Comparison of ENCODE assay signal across 8 cellular contexts in genomic region chr9:121369595-121370265, GRCh38. TPM values are rescaled to one million over a fixed set of nuclear protein-coding genes. Genes with fewer than 3 reads are reported as not detected.
A peak's percentile ranks its signal among the peaks of the same experiment; 100 is the strongest.
DNase-seq lines count a peak whose midpoint lies in the region; ATAC-seq, FAIRE-seq and TF ChIP-seq lines count a peak whose summit lies in the region.

Gene STOM (minus strand): TSS chr9:121370250. CDS start chr9:121370187, 63 bp downstream.

- H3K27ac Mint-ChIP-seq in glutamatergic neuron (ENCODE audit: unreplicated experiment) (peak within 1 kb of the TSS; percentile 78), progenitor cell of endocrine pancreas (peak within 1 kb of the TSS; percentile 67)

- H3K9ac ChIP-seq in NT2/D1 (ENCODE audit: insufficient read length, low read depth): peak within 1 kb of the TSS; percentile 97

- WGBS in A549 (ENCODE audit: missing lambda C conversion rate): 4% methylated on average over 27 of the region's 52 CpGs

- H3K36me3 ChIP-seq in NT2/D1 (ENCODE audit: insufficient read depth, insufficient read length, low read length): peaks cover 6% of the 10 kb centered on the region

- peak within 1 kb of the TSS; percentile 74 for H3K4me3 ChIP-seq in A549
- peak within 1 kb of the TSS; percentile 97 for H3K4me3 ChIP-seq in NT2/D1 (ENCODE audit: insufficient read length, low read depth)

- peaks cover 2% of the 10 kb centered on the region for H3K9me3 Mint-ChIP-seq in glutamatergic neuron (ENCODE audit: unreplicated experiment)
- no peaks in the 10 kb centered on the region for H3K9me3 Mint-ChIP-seq in progenitor cell of endocrine pancreas (ENCODE audit: low read depth)

- no peak for TF ChIP-seq CTCF in A549 (IDR thresholded peaks at IDR 0.05)
- TF ChIP-seq CTCF in glutamatergic neuron (IDR thresholded peaks at IDR 0.05; ENCODE audit: partially characterized antibody, unreplicated experiment): no peak
- TF ChIP-seq CTCF in progenitor cell of endocrine pancreas (IDR thresholded peaks at IDR 0.05; ENCODE audit: unreplicated experiment): no peak

- ATAC-seq in A549 (peak; percentile 60 to 77), GM18502 (IDR thresholded peaks at IDR 0.05; ENCODE audit: poor library complexity, unreplicated experiment) (peak; percentile 66), HG02938 (IDR thresholded peaks at IDR 0.05; ENCODE audit: unreplicated experiment) (peak; percentile 63)

- 0 out of 5 replicates have a peak, but pooled peaks of 1 of the 2 experiments have one; percentile 12 for TF ChIP-seq RAD21 in A549 (conservative IDR thresholded peaks at IDR 0.05 in 1 of 2, IDR thresholded peaks at IDR 0.05 in 1 of 2)

- H3K9me3 ChIP-seq in A549: no peaks in the 10 kb centered on the region
- H3K9me3 ChIP-seq in NT2/D1 (ENCODE audit: insufficient read depth, low read length): no peaks in the 10 kb centered on the region

- H3K27me3 Mint-ChIP-seq in glutamatergic neuron (ENCODE audit: unreplicated experiment) (peaks cover 2% of the 10 kb centered on the region), progenitor cell of endocrine pancreas (peaks cover 19% of the 10 kb centered on the region)

- TF ChIP-seq POLR2A in A549 (IDR thresholded peaks at IDR 0.05; ENCODE audit: low read length): peak; percentile 97

- H3K36me3 Mint-ChIP-seq in glutamatergic neuron (ENCODE audit: unreplicated experiment): no peaks in the 10 kb centered on the region
- no peaks in the 10 kb centered on the region for H3K36me3 Mint-ChIP-seq in progenitor cell of endocrine pancreas (ENCODE audit: insufficient read depth)

- H3K27me3 ChIP-seq in NT2/D1 (ENCODE audit: insufficient read depth, insufficient read length): no peaks in the 10 kb centered on the region

- DNase-seq in A549 (ENCODE audit: low read depth in 1 of 2, low spot score in 1 of 2): peak in 1 of 2 experiments; percentile 47
- no peak for DNase-seq in NT2/D1 (ENCODE audit: low read depth, low spot score)
- DNase-seq in activated naive CD4-positive, alpha-beta T cell treated with anti-CD3 and anti-CD28 coated beads, Interleukin-2, amount 50 U/mL, for 16 hours: peak; percentile 61
- DNase-seq in glutamatergic neuron: peak; percentile 33
- DNase-seq in progenitor cell of endocrine pancreas (ENCODE audit: low spot score, unreplicated experiment): no peak
- DNase-seq in NCI-H2107 treated with DMSO at 0.1 percent for 48 hours (lab: John Stamatoyannopoulos, UW; ENCODE audit: unreplicated experiment): no peak

- FAIRE-seq in A549 (lab: Jason Lieb, UNC): no peak

- H3K4me1 Mint-ChIP-seq in glutamatergic neuron (ENCODE audit: low read depth, unreplicated experiment) (no peaks in the 10 kb centered on the region), progenitor cell of endocrine pancreas (ENCODE audit: low read depth) (peaks cover 25% of the 10 kb centered on the region)

- H3K27ac ChIP-seq in A549: peak within 1 kb of the TSS; percentile 92 to 94

- CTCF ChIA-PET in A549 (lab: Yijun Ruan, JAX): interaction anchor here (1.4 to 1.8 kb wide), 3 partner anchors 49 to 156 kb away, joined by 4 to 23 read pairs (median 6); no protein-coding TSS in a partner anchor

- POLR2A ChIA-PET in A549 (lab: Yijun Ruan, JAX): interaction anchor here (0.7 to 1.1 kb wide), 2 partner anchors 19 to 101 kb away, joined by 3 to 6 read pairs; no protein-coding TSS in a partner anchor

- no peak for TF ChIP-seq EP300 in A549 (IDR thresholded peaks at IDR 0.05)

- H3K4me3 Mint-ChIP-seq in glutamatergic neuron (ENCODE audit: unreplicated experiment) (peak within 1 kb of the TSS; percentile 83), progenitor cell of endocrine pancreas (ENCODE audit: low read depth) (peak within 1 kb of the TSS; percentile 73)

- peaks cover 85% of the 10 kb centered on the region for H3K4me1 ChIP-seq in A549
- no peaks in the 10 kb centered on the region for H3K4me1 ChIP-seq in NT2/D1 (ENCODE audit: insufficient read depth, insufficient read length)

- H3K4me2 ChIP-seq in A549: peak within 1 kb of the TSS; percentile 93

TF ChIP-seq in A549, 52 proteins besides CTCF, POLR2A, EP300 and RAD21 (continues in another document):
- TF ChIP-seq HOXA7 (CRISPR knock-in tag; IDR thresholded peaks at IDR 0.05) (no peak), JUNB (IDR thresholded peaks at IDR 0.05) (no peak), TFCP2L1 (CRISPR knock-in tag; IDR thresholded peaks at IDR 0.05) (0 out of 2 replicates have a peak, but pooled peaks have one; percentile 71), KDM1A (IDR thresholded peaks at IDR 0.05; ENCODE audit: low read depth) (no peak), BHLHE40 (IDR thresholded peaks at IDR 0.05; ENCODE audit: low read depth, low read length) (peak; percentile 94), POLR2AphosphoS2 (conservative IDR thresholded peaks at IDR 0.05; ENCODE audit: low read length) (no peak), HOXB13 (CRISPR knock-in tag; IDR thresholded peaks at IDR 0.05; ENCODE audit: low read depth) (0 out of 2 replicates have a peak, but pooled peaks have one; percentile 20), JUN (IDR thresholded peaks at IDR 0.05) (peak in 1 of 2 experiments; percentile 75; a peak in 2 of 5 replicates), PHF8 (IDR thresholded peaks at IDR 0.05; ENCODE audit: borderline replicate concordance, low read depth) (peak; percentile 64; the same call in 1 of the 2 replicates), CBX8 (IDR thresholded peaks at IDR 0.05) (no peak), E2F6 (IDR thresholded peaks at IDR 0.05; ENCODE audit: borderline replicate concordance, low read depth) (peak; percentile 93), MAX (IDR thresholded peaks at IDR 0.05) (peak; percentile 93), MYC (IDR thresholded peaks at IDR 0.05; ENCODE audit: borderline replicate concordance, low read length) (peak; percentile 64), TP53 (CRISPR knock-in tag; IDR thresholded peaks at IDR 0.05) (0 out of 2 replicates have a peak, but pooled peaks have one; percentile 46), HOXB5 (CRISPR knock-in tag; IDR thresholded peaks at IDR 0.05) (0 out of 2 replicates have a peak, but pooled peaks have one; percentile 25), HDAC2 (IDR thresholded peaks at IDR 0.05) (no peak), FOSB (CRISPR knock-in tag; IDR thresholded peaks at IDR 0.05) (no peak), BCL3 (IDR thresholded peaks at IDR 0.05) (0 out of 3 replicates have a peak, but pooled peaks have one; percentile 58), RFX5 (IDR thresholded peaks at IDR 0.05) (no peak), CEBPB (IDR thresholded peaks at IDR 0.05) (0 out of 4 replicates have a peak, but pooled peaks of 1 of the 2 experiments have one; percentile 22), USF2 (IDR thresholded peaks at IDR 0.05) (peak; percentile 31; the same call in 1 of the 2 replicates), RCOR1 (IDR thresholded peaks at IDR 0.05; ENCODE audit: low read depth, low read length) (no peak)

RNA-seq across cellular contexts. Expression of gene STOM, which starts in this region (rescaled TPM):
- polyA plus RNA-seq in A549 (2011; rRNA removed) (234 and 246 TPM in 2 replicates), A549 (2017; fragmentation: RNase III; extraction: RNeasy Plus Mini Kit Qiagen cat#74134 plus additional on column Dnase treatment) (83.3 to 92.0 TPM (median 91.4 TPM) in 3 replicates)
- polyA plus RNA-seq in A549 (2012; cell fraction: cytosol; rRNA removed): 40.8 and 49.6 TPM in 2 replicates
- polyA plus RNA-seq in A549 (2012; cell fraction: nucleus; rRNA removed): 21.8 and 32.1 TPM in 2 replicates
- 99.2 and 99.5 TPM in 2 replicates for polyA minus RNA-seq in A549 (2011; rRNA and poly(A)+ RNA removed)
- total RNA-seq in glutamatergic neuron (ENCODE audit: unreplicated experiment) (2.0 TPM), progenitor cell of endocrine pancreas (11.0 and 14.4 TPM in 2 replicates)

Comparison
In these comparisons a context has a peak if more than half of its experiments do, and no peak if none do; other contexts are left out.
1. DNase-seq: peak in activated naive CD4-positive, alpha-beta T cell treated with anti-CD3 and anti-CD28 coated beads, Interleukin-2, amount 50 U/mL, for 16 hours (single experiment) and glutamatergic neuron (single experiment); none in NT2/D1 (single experiment), progenitor cell of endocrine pancreas (single experiment) and NCI-H2107 treated with DMSO at 0.1 percent for 48 hours (single experiment).
2. Peak in every context shown above with its lines, with median percentiles within 50 percentile points of each other: ATAC-seq.